Comparison of ENCODE assay signal across 26 cellular contexts in the genomic region with DNA sequence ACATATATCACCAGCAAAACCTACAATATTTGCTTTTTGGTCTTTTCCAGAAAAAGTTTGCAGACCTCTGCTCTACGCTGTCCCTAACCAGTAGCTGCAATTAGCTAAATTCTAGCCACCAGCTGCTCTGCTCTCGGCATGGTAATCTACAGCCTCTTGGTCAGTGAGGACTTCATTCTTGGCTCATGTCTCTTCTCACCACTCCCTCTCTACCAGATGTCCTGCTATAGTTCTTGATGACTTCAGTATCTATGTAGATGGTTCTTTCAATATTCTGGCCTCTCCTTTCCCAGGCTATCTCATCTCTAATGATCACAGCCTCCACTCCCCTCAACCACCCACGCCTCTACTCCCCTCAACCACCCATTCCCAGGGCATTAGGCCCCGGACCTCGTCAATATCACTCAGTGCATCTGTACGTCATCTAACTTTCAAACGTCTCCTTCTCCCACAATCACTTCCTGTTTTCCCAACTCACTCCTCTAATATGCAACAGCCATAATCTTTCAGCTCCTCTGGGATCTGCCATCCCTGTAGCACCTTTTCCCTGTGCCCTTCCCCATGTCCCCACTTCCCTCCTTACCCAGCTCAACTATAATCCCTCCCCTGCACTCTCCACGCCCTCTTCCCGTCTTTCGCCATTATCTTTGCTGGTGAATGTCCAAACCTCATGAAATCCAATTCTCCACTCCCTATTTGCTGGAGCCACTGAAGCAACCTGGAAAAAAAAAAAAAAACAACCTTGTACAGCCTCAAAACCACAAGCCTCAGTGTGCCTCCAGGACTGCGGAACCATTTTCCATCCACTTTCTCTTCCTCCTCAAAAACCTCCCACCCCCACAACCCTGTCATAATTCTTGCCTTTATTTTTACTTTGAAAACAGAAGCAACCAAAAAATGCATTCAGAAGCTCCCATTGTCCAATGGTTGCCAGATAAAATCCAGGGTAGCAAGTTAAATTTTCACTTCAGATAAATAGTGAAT.
A peak's percentile ranks its signal among the peaks of the same experiment; 100 is the strongest.
DNase-seq lines count a peak whose midpoint lies in the region; ATAC-seq and TF ChIP-seq lines count a peak whose summit lies in the region.
"Had no signal": no experiment of that assay in that cellular context is flagged by ENCODE, and none has a peak within 500 bp of the region (broad histone marks: within the 10 kb centered on the region; RNA-seq: fewer than 3 reads in every experiment).

No MANE protein-coding gene starts in this region.

- TF ChIP-seq CTCF in right atrium auricular region (IDR thresholded peaks at IDR 0.05), result no peak
- no peak for TF ChIP-seq CTCF in fibroblast of villous mesenchyme (IDR thresholded peaks at IDR 0.05; ENCODE audit: insufficient read depth, low read depth, low read length)

- ATAC-seq in Right ventricle myocardium superior (ENCODE audit: poor library complexity) (peak; percentile 61), GM21786 (IDR thresholded peaks at IDR 0.05; ENCODE audit: unreplicated experiment) (no peak), T-cell (replicated peaks in 1 of 4) (no peak), HG03196 (IDR thresholded peaks at IDR 0.05; ENCODE audit: unreplicated experiment) (no peak)

- DNase-seq in Right ventricle myocardium superior (no peak), right atrium auricular region (ENCODE audit: low spot score) (no peak), SKM-1 (lab: John Stamatoyannopoulos, UW; ENCODE audit: unreplicated experiment) (peak; percentile 32), fibroblast of villous mesenchyme (ENCODE audit: low read depth) (peak; percentile 16), T-cell (no peak), cerebellar nuclear complex (lab: John Stamatoyannopoulos, UW) (no peak)
- DNase-seq: activated CD4-positive, alpha-beta T cell treated with anti-CD3 and anti-CD28 coated beads, Interleukin-2, amount 10 ng/mL, durations not matched to agents 7 days and 5 days; activated naive CD4-positive, alpha-beta T cell treated with anti-CD3 and anti-CD28 coated beads, Interleukin-2, amount 50 U/mL, for 16 hours; anterior cingulate cortex; BE2C; caudate nucleus; DMS79; GF-D8; glutamatergic neuron; HCEC 1CT; NCI-H1417; NCI-H2081; NCI-H345; T-helper 2 cell had no signal

- H3K9me3 Mint-ChIP-seq in T-cell, result no peaks in the 10 kb centered on the region
- H3K9me3 Mint-ChIP-seq: activated CD4-positive, alpha-beta T cell treated with anti-CD3 and anti-CD28 coated beads, Interleukin-2, amount 10 ng/mL, durations not matched to agents 7 days and 5 days; dendritic cell treated with granulocyte-macrophage colony-stimulating factor and Interleukin-4, amounts not matched to agents 40 ng/mL and 50 ng/mL, for 4 days; memory B cell had no signal

- H3K27ac ChIP-seq in right atrium auricular region, result no peak overlapping the region
- H3K27ac ChIP-seq: neural progenitor cell, SJSA1, VCaP had no signal

- no peaks in the 10 kb centered on the region for H3K36me3 Mint-ChIP-seq in T-cell
- H3K36me3 Mint-ChIP-seq: neural progenitor cell had no signal

- no peaks in the 10 kb centered on the region for H3K36me3 ChIP-seq in right atrium auricular region
- H3K36me3 ChIP-seq: BE2C, neural progenitor cell, SJSA1 had no signal

- H3K4me1 Mint-ChIP-seq in T-cell, result no peaks in the 10 kb centered on the region
- H3K4me1 Mint-ChIP-seq: activated CD4-positive, alpha-beta T cell treated with anti-CD3 and anti-CD28 coated beads, Interleukin-2, amount 10 ng/mL, durations not matched to agents 7 days and 5 days had no signal

- H3K4me3 ChIP-seq in right atrium auricular region (no peak overlapping the region), fibroblast of villous mesenchyme (ENCODE audit: low read depth, low read length) (no peak overlapping the region)
- H3K4me3 ChIP-seq: neural progenitor cell, SJSA1 had no signal

- no peaks in the 10 kb centered on the region for H3K4me1 ChIP-seq in right atrium auricular region
- H3K4me1 ChIP-seq: BE2C, neural progenitor cell had no signal

- no peaks in the 10 kb centered on the region for H3K9me3 ChIP-seq in right atrium auricular region
- H3K9me3 ChIP-seq: BE2C, SJSA1 had no signal

- no peaks in the 10 kb centered on the region for H3K27me3 ChIP-seq in right atrium auricular region
- H3K27me3 ChIP-seq: BE2C, neural progenitor cell, SJSA1 had no signal

- POLR2A ChIA-PET in T-cell (lab: Charles Lee), result interaction anchor here (0.7 kb wide), 2 partner anchors 128 to 335 kb away, joined by 4 to 5 read pairs; no protein-coding TSS in a partner anchor

- H3K27ac Mint-ChIP-seq in T-cell, result no peak overlapping the region
- H3K27ac Mint-ChIP-seq: activated CD4-positive, alpha-beta T cell treated with anti-CD3 and anti-CD28 coated beads, Interleukin-2, amount 10 ng/mL, durations not matched to agents 7 days and 5 days; dendritic cell treated with granulocyte-macrophage colony-stimulating factor and Interleukin-4, amounts not matched to agents 40 ng/mL and 50 ng/mL, for 4 days; memory B cell; neural progenitor cell had no signal

- CTCF ChIA-PET in T-cell (lab: Charles Lee), result interaction anchor here in 1 of 2 donors (0.7 kb wide), 1 partner anchor 587 kb away, joined by 3 read pairs; no protein-coding TSS in a partner anchor

- peaks cover 0 to 4% of the 10 kb centered on the region in 2 donors for H3K27me3 Mint-ChIP-seq in T-cell

- intact Hi-C loops in Right ventricle myocardium superior (cut with DNase I), result no loop called here

- no peak overlapping the region for H3K4me3 Mint-ChIP-seq in T-cell
- H3K4me3 Mint-ChIP-seq: activated CD4-positive, alpha-beta T cell treated with anti-CD3 and anti-CD28 coated beads, Interleukin-2, amount 10 ng/mL, durations not matched to agents 7 days and 5 days; dendritic cell treated with granulocyte-macrophage colony-stimulating factor and Interleukin-4, amounts not matched to agents 40 ng/mL and 50 ng/mL, for 4 days; memory B cell; neural progenitor cell had no signal

Comparison
In these comparisons a context has a peak if more than half of its experiments do, and no peak if none do; other contexts are left out.
1. DNase-seq: peak in SKM-1 (single experiment) and fibroblast of villous mesenchyme (single experiment); none in Right ventricle myocardium superior (single experiment), right atrium auricular region (single experiment), T-cell (0 of 34) and cerebellar nuclear complex (0 of 2).